ENCODE assay signal across 1 cellular context in the genomic region with DNA sequence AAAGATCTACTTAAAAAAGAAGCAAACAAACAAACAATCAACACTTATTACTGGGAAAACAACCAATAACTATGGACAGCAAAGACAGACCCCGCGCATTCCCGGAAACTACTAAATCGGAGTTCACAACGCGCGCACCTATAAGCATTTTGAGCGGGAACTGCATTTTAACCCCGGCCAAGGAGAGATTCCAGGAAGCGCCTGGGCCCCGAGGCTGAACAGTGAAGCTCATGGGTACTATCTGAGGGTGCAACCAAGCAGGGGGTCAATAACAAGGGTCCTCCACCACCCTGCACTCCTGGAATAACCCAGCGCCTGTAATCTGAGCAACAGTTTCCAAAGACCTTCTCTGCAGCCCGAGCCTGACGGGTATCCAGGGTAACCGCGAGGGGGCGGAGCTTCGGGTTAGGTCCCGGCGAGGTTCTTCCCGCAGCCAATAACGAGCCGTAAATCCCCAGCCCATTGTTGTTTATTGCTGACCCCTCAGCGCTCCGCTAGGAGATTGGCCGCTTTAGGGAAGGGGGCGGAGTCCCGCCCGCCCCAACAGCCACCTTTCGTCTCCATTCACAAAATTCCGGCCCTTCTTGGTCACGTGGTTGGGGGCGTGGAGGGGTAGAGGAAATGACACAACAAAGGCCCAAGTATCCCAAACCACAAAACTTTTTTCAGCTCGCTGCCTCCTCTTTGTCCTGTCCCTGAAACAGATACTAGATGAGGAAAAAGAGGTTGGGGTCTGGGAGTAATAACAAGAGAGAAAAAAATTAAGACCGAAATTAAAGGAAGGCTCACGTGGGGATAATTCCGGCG.
TF ChIP-seq lines count a peak whose summit lies in the region.

No MANE protein-coding gene starts in this region.

TF ChIP-seq in K562, 482 proteins besides CTCF, POLR2A, EP300 and RAD21 (continued from another document and continues in another):
- TF ChIP-seq ZNF609 (CRISPR knock-in tag; IDR thresholded peaks at IDR 0.05; ENCODE audit: borderline replicate concordance) (no peak), RHOXF2B (CRISPR knock-in tag; conservative IDR thresholded peaks at IDR 0.05) (no peak), TEAD1 (CRISPR knock-in tag; IDR thresholded peaks at IDR 0.05) (peak in 1 of 2 experiments; percentile 69; a peak in 1 of 4 replicates), SAFB2 (IDR thresholded peaks at IDR 0.05; ENCODE audit: borderline replicate concordance, low read depth, low read length, severe bottlenecking) (no peak), ARID2 (IDR thresholded peaks at IDR 0.05) (no peak), ZNF212 (CRISPR knock-in tag; IDR thresholded peaks at IDR 0.05) (no peak), MEF2A (IDR thresholded peaks at IDR 0.05; ENCODE audit: control insufficient read depth, low read depth, low read length) (no peak; the same call in 1 of the 2 replicates), POLR2AphosphoS2 (IDR thresholded peaks at IDR 0.05; ENCODE audit: low read length) (no peak), PRPF4 (IDR thresholded peaks at IDR 0.05; ENCODE audit: insufficient read depth, low read depth, low read length, poor library complexity, severe bottlenecking) (no peak), CCNT2 (IDR thresholded peaks at IDR 0.05; ENCODE audit: borderline replicate concordance, extremely low read depth, insufficient read length, low read depth, low read length) (peak; percentile 29), RCOR1 (IDR thresholded peaks at IDR 0.05; ENCODE audit: borderline replicate concordance in 1 of 2, low read depth in 2 of 2, low read length in 2 of 2) (no peak; a peak in 1 of 4 replicates), ZNF175 (CRISPR knock-in tag; IDR thresholded peaks at IDR 0.05; ENCODE audit: low read depth) (no peak; the same call in 1 of the 2 replicates), CHD2 (IDR thresholded peaks at IDR 0.05; ENCODE audit: low read depth, low read length) (no peak), ZNF717 (CRISPR knock-in tag; IDR thresholded peaks at IDR 0.05) (no peak), BRF1 (IDR thresholded peaks at IDR 0.05; ENCODE audit: borderline replicate concordance, extremely low read depth, insufficient read length) (no peak), ZNF644 (tag; IDR thresholded peaks at IDR 0.05; ENCODE audit: low read depth) (no peak), ZBTB1 (CRISPR knock-in tag; IDR thresholded peaks at IDR 0.05; ENCODE audit: borderline replicate concordance, low read depth) (no peak), ZBTB33 (CRISPR knock-in tag; IDR thresholded peaks at IDR 0.05) (no peak), XRCC3 (IDR thresholded peaks at IDR 0.05) (no peak), BHLHE40 (IDR thresholded peaks at IDR 0.05; ENCODE audit: low read length) (peak; percentile 80), JUN (IDR thresholded peaks at IDR 0.05; ENCODE audit: borderline replicate concordance, low read depth, low read length) (no peak), JUN (CRISPR knock-in tag; IDR thresholded peaks at IDR 0.05; ENCODE audit: borderline replicate concordance) (no peak), PHF8 (IDR thresholded peaks at IDR 0.05; ENCODE audit: borderline replicate concordance, low read length) (peak; percentile 50), BRD9 (IDR thresholded peaks at IDR 0.05; ENCODE audit: low read depth, partially characterized antibody) (peak; percentile 39), ZNF778 (CRISPR knock-in tag; IDR thresholded peaks at IDR 0.05) (no peak), TEAD2 (tag; IDR thresholded peaks at IDR 0.05) (peak; percentile 19; the same call in 1 of the 2 replicates), TAF1 (IDR thresholded peaks at IDR 0.05; ENCODE audit: control insufficient read depth, extremely low read depth, insufficient read depth, low read length, severe bottlenecking) (peak; percentile 62), ZBTB7A (IDR thresholded peaks at IDR 0.05; ENCODE audit: borderline replicate concordance, control insufficient read depth, low read depth, low read length) (peak; percentile 54; the same call in 1 of the 2 replicates), NR2C2 (CRISPR knock-in tag; IDR thresholded peaks at IDR 0.05) (no peak), NR2C2 (tag; IDR thresholded peaks at IDR 0.05) (peak; percentile 57; the same call in 1 of the 2 replicates), MED1 (CRISPR knock-in tag; IDR thresholded peaks at IDR 0.05; ENCODE audit: borderline replicate concordance) (no peak), ZNF12 (CRISPR knock-in tag; IDR thresholded peaks at IDR 0.05) (no peak), FOXA1 (IDR thresholded peaks at IDR 0.05; ENCODE audit: borderline replicate concordance) (no peak), ELF1 (tag; IDR thresholded peaks at IDR 0.05) (no peak), ARHGAP35 (IDR thresholded peaks at IDR 0.05; ENCODE audit: partially characterized antibody) (no peak), CHD1 (IDR thresholded peaks at IDR 0.05; ENCODE audit: low read length) (no peak), ZNF280A (IDR thresholded peaks at IDR 0.05; ENCODE audit: low read depth, partially characterized antibody) (no peak), FOSL1 (tag; conservative IDR thresholded peaks at IDR 0.05) (peak; percentile 49), HIVEP1 (CRISPR knock-in tag; IDR thresholded peaks at IDR 0.05) (no peak), CEBPG (CRISPR knock-in tag; IDR thresholded peaks at IDR 0.05) (no peak), CEBPG (tag; conservative IDR thresholded peaks at IDR 0.05 in 1 of 2, IDR thresholded peaks at IDR 0.05 in 1 of 2) (peak in 1 of 2 experiments; percentile 37; a peak in 2 of 4 replicates)
- TF ChIP-seq, protein P1, sequence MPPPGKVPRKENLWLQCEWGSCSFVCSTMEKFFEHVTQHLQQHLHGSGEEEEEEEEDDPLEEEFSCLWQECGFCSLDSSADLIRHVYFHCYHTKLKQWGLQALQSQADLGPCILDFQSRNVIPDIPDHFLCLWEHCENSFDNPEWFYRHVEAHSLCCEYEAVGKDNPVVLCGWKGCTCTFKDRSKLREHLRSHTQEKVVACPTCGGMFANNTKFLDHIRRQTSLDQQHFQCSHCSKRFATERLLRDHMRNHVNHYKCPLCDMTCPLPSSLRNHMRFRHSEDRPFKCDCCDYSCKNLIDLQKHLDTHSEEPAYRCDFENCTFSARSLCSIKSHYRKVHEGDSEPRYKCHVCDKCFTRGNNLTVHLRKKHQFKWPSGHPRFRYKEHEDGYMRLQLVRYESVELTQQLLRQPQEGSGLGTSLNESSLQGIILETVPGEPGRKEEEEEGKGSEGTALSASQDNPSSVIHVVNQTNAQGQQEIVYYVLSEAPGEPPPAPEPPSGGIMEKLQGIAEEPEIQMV (tag; conservative IDR thresholded peaks at IDR 0.05; ENCODE audit: low read depth) = no peak
- TF ChIP-seq, protein P2, sequence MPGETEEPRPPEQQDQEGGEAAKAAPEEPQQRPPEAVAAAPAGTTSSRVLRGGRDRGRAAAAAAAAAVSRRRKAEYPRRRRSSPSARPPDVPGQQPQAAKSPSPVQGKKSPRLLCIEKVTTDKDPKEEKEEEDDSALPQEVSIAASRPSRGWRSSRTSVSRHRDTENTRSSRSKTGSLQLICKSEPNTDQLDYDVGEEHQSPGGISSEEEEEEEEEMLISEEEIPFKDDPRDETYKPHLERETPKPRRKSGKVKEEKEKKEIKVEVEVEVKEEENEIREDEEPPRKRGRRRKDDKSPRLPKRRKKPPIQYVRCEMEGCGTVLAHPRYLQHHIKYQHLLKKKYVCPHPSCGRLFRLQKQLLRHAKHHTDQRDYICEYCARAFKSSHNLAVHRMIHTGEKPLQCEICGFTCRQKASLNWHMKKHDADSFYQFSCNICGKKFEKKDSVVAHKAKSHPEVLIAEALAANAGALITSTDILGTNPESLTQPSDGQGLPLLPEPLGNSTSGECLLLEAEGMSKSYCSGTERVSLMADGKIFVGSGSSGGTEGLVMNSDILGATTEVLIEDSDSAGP (CRISPR knock-in tag; IDR thresholded peaks at IDR 0.05) = no peak
- TF ChIP-seq, protein P3, sequence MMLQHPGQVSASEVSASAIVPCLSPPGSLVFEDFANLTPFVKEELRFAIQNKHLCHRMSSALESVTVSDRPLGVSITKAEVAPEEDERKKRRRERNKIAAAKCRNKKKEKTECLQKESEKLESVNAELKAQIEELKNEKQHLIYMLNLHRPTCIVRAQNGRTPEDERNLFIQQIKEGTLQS (IDR thresholded peaks at IDR 0.05) = peak; percentile 51; the same call in 1 of the 2 replicates
- TF ChIP-seq, protein P3 (CRISPR knock-in tag; conservative IDR thresholded peaks at IDR 0.05) = no peak
- TF ChIP-seq, protein P4, sequence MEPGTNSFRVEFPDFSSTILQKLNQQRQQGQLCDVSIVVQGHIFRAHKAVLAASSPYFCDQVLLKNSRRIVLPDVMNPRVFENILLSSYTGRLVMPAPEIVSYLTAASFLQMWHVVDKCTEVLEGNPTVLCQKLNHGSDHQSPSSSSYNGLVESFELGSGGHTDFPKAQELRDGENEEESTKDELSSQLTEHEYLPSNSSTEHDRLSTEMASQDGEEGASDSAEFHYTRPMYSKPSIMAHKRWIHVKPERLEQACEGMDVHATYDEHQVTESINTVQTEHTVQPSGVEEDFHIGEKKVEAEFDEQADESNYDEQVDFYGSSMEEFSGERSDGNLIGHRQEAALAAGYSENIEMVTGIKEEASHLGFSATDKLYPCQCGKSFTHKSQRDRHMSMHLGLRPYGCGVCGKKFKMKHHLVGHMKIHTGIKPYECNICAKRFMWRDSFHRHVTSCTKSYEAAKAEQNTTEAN (CRISPR knock-in tag; IDR thresholded peaks at IDR 0.05) = no peak
- TF ChIP-seq, protein P5, sequence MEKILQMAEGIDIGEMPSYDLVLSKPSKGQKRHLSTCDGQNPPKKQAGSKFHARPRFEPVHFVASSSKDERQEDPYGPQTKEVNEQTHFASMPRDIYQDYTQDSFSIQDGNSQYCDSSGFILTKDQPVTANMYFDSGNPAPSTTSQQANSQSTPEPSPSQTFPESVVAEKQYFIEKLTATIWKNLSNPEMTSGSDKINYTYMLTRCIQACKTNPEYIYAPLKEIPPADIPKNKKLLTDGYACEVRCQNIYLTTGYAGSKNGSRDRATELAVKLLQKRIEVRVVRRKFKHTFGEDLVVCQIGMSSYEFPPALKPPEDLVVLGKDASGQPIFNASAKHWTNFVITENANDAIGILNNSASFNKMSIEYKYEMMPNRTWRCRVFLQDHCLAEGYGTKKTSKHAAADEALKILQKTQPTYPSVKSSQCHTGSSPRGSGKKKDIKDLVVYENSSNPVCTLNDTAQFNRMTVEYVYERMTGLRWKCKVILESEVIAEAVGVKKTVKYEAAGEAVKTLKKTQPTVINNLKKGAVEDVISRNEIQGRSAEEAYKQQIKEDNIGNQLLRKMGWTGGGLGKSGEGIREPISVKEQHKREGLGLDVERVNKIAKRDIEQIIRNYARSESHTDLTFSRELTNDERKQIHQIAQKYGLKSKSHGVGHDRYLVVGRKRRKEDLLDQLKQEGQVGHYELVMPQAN (IDR thresholded peaks at IDR 0.05; ENCODE audit: borderline replicate concordance) = peak; percentile 46; the same call in 1 of the 2 replicates
